ENCODE assay signal across 22 cellular contexts in genomic region chr11:116507016-116507415, GRCh38.
"Had no signal": no experiment of that assay in that cellular context is flagged by ENCODE, and none has a peak within 500 bp of the region (broad histone marks: within the 10 kb centered on the region; RNA-seq: fewer than 3 reads in every experiment).

No MANE protein-coding gene starts in this region.

- ATAC-seq: left colon; left lung; lower lobe of right lung; natural killer cell; right lobe of liver; stimulated activated memory B cell treated with anti-CD40 and anti-IgM and Interleukin-4, amounts not matched to agents 10 μg/mL and 1 μg/mL and 100 μg/mL, for 72 hours; stimulated activated naive CD8-positive, alpha-beta T cell treated with anti-CD3 and anti-CD28 coated beads, Interleukin-15, amount 100 ng/mL, for 72 hours had no signal

- DNase-seq: hypothalamus; immature natural killer cell; kidney; left colon; left lung; lower lobe of right lung; mammary epithelial cell; mesenchymal stem cell; naive B cell; natural killer cell; nephron progenitor cell; ovary; right lobe of liver; stimulated activated CD4-positive, alpha-beta T cell treated with anti-CD3 and anti-CD28 coated beads, Interleukin-1b, Interleukin-23, amount 100 ng/mL, for 48 hours; stimulated activated CD4-positive, alpha-beta T cell treated with anti-CD3 and anti-CD28 coated beads, Interleukin-2, amount 100 ng/mL, for 48 hours; stimulated activated CD4-positive, alpha-beta T cell treated with anti-CD3 and anti-CD28 coated beads, Interleukin-4, amount 100 ng/mL, for 4 hours; stimulated activated CD8-positive, alpha-beta memory T cell treated with anti-CD3 and anti-CD28 coated beads, Interleukin-4, amount 100 ng/mL, for 48 hours; stimulated activated naive CD4-positive, alpha-beta T cell treated with Interleukin-2 at 50 U/mL for 16 hours; stimulated activated naive CD8-positive, alpha-beta T cell treated with anti-CD3 and anti-CD28 coated beads, Interleukin-15, amount 100 ng/mL, for 72 hours; substantia nigra; upper lobe of left lung had no signal
